15 cellular contexts compared by ENCODE assay signal in the genomic region with DNA sequence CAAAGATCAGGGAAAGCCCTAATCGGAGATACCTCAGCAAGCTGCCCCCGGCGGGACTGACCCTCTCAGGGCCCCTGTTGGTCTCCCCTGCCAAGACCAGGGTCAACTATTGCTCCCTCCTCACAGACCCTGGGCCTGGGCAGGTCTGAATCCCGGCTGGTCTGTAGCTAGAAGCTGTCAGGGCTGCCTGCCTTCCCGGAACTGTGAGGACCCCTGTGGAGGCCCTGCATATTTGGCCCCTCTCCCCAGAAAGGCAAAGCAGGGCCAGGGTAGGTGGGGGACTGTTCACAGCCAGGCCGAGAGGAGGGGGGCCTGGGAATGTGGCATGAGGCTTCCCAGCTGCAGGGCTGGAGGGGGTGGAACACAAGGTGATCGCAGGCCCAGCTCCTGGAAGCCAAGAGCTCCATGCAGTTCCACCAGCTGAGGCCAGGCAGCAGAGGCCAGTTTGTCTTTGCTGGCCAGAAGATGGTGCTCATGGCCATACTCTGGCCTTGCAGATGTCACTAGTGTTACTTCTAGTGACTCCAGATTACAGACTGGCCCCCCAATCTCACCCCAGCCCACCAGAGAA. TPM values are rescaled to one million over a fixed set of nuclear protein-coding genes. Genes with fewer than 3 reads are reported as not detected.
DNase-seq lines count a peak whose midpoint lies in the region; ATAC-seq, FAIRE-seq and TF ChIP-seq lines count a peak whose summit lies in the region.
"Had no signal": no experiment of that assay in that cellular context is flagged by ENCODE, and none has a peak within 500 bp of the region (broad histone marks: within the 10 kb centered on the region; RNA-seq: fewer than 3 reads in every experiment).

No MANE protein-coding gene starts in this region.

- peaks cover 53% of the 10 kb centered on the region for H3K4me1 Mint-ChIP-seq in brain
- H3K4me1 Mint-ChIP-seq in CD8-positive, alpha-beta T cell (ENCODE audit: low read depth): peaks cover 7% of the 10 kb centered on the region

- H3K27ac Mint-ChIP-seq in brain: peak overlapping the region in 4 of 5 experiments; percentile 20 to 89 (median 74)
- no peak overlapping the region for H3K27ac Mint-ChIP-seq in CD8-positive, alpha-beta T cell
- H3K27ac Mint-ChIP-seq: activated naive CD8-positive, alpha-beta T cell; T-helper 1 cell treated with Interleukin-12 subunit alpha and Interleukin-12 subunit beta and Interleukin-4 antibody, amounts not matched to agents 30 μg/mL and 1 μg/mL, for 36 hours had no signal

- no peak for TF ChIP-seq POLR2A in HCT116 (IDR thresholded peaks at IDR 0.05; ENCODE audit: borderline replicate concordance, extremely low read depth, insufficient read depth, insufficient read length)

- ATAC-seq in HCT116: no peak
- ATAC-seq in CD8-positive, alpha-beta T cell: no peak

- H3K79me2 ChIP-seq in HCT116 (ENCODE audit: insufficient read depth, low read length): no peaks in the 10 kb centered on the region

- no peaks in the 10 kb centered on the region for H4K20me1 ChIP-seq in HCT116 (ENCODE audit: insufficient read depth)

- FAIRE-seq in kidney (lab: Jason Lieb, UNC): no peak
- FAIRE-seq in HTR-8/SVneo (lab: Jason Lieb, UNC): no peak
- FAIRE-seq: endometrium had no signal

- H3K9ac ChIP-seq in HCT116 (ENCODE audit: low read length): no peak overlapping the region
- no peak overlapping the region for H3K9ac ChIP-seq in kidney (ENCODE audit: low read length in 2 of 2)

- H3K9me3 Mint-ChIP-seq in brain: peaks cover 6 to 14% (median 12%) of the 10 kb centered on the region in 5 experiments
- no peaks in the 10 kb centered on the region for H3K9me3 Mint-ChIP-seq in CD8-positive, alpha-beta T cell

- no peak overlapping the region for H3K4me2 ChIP-seq in HCT116 (ENCODE audit: low read length)

- DNase-seq in AG04449 (ENCODE audit: low read depth, low spot score): peak; percentile 10
- no peak for DNase-seq in HCT116 (ENCODE audit: low read depth, low spot score)
- DNase-seq in kidney: peak; percentile 73
- no peak for DNase-seq in NCI-H2171 treated with DMSO at 0.1 percent for 48 hours (lab: John Stamatoyannopoulos, UW)
- DNase-seq in CD8-positive, alpha-beta T cell: no peak
- DNase-seq in HTR-8/SVneo (ENCODE audit: insufficient read length, low spot score): no peak
- DNase-seq in T-helper 1 cell: no peak
- DNase-seq: activated CD8-positive, alpha-beta memory T cell treated with anti-CD3 and anti-CD28 coated beads for 24 hours; NCI-H1105; stimulated activated CD4-positive, alpha-beta T cell treated with anti-CD3 and anti-CD28 coated beads, Interleukin-4, amount 100 ng/mL, for 24 hours had no signal

- peaks cover 8% of the 10 kb centered on the region for H3K27me3 Mint-ChIP-seq in brain
- no peaks in the 10 kb centered on the region for H3K27me3 Mint-ChIP-seq in CD8-positive, alpha-beta T cell (ENCODE audit: low read depth)
- H3K27me3 Mint-ChIP-seq: activated naive CD8-positive, alpha-beta T cell had no signal

- H3K4me3 ChIP-seq in AG04449 (ENCODE audit: low read depth, low read length): no peak overlapping the region
- no peak overlapping the region for H3K4me3 ChIP-seq in HCT116 (replicated peaks in 1 of 2; ENCODE audit: low read depth in 1 of 2, low read length in 2 of 2)
- H3K4me3 ChIP-seq in kidney (ENCODE audit: low read length in 2 of 2): no peak overlapping the region
- H3K4me3 ChIP-seq in CD8-positive, alpha-beta T cell (ENCODE audit: low read depth, low read length): no peak overlapping the region

- TF ChIP-seq CTCF in AG04449 (IDR thresholded peaks at IDR 0.05; ENCODE audit: insufficient read depth, low read length, missing control alignments) (peak; percentile 49), HCT116 (IDR thresholded peaks at IDR 0.05 in 2 of 3, conservative IDR thresholded peaks at IDR 0.05 in 1 of 3; ENCODE audit: borderline replicate concordance in 1 of 3, insufficient read depth in 1 of 3, low read depth in 2 of 3, low read length in 2 of 3) (no peak), brain (conservative IDR thresholded peaks at IDR 0.05) (peak; percentile 37 to 49), kidney (IDR thresholded peaks at IDR 0.05; ENCODE audit: borderline replicate concordance, extremely low read depth, insufficient read depth) (peak; percentile 28)
- TF ChIP-seq CTCF in CD8-positive, alpha-beta T cell (IDR thresholded peaks at IDR 0.05): no peak

- RAD21 ChIA-PET in HCT116 (lab: Charles Lee; ENCODE audit: low non-redundant PET in 1 of 2, low total read pairs in 2 of 2, uncharacterized antibody in 2 of 2, unreplicated experiment in 2 of 2): interaction anchor here in 1 of 2 experiments (0.6 kb wide), 1 partner anchor 142 kb away, joined by 6 read pairs; no protein-coding TSS in a partner anchor

- H3K4me3 Mint-ChIP-seq in brain: no peak overlapping the region
- no peak overlapping the region for H3K4me3 Mint-ChIP-seq in CD8-positive, alpha-beta T cell
- H3K4me3 Mint-ChIP-seq: activated naive CD8-positive, alpha-beta T cell; T-helper 1 cell treated with Interleukin-12 subunit alpha and Interleukin-12 subunit beta and Interleukin-4 antibody, amounts not matched to agents 30 μg/mL and 1 μg/mL, for 36 hours had no signal

- H3K9me3 ChIP-seq in HCT116 (ENCODE audit: control insufficient read depth in 1 of 2, insufficient read depth in 1 of 2, low read depth in 1 of 2, low read length in 2 of 2): no peaks in the 10 kb centered on the region; a peak in 1 of 4 replicates
- H3K9me3 ChIP-seq in kidney (ENCODE audit: control insufficient read depth in 1 of 2, low read length in 2 of 2): no peaks in the 10 kb centered on the region
- no peaks in the 10 kb centered on the region for H3K9me3 ChIP-seq in CD8-positive, alpha-beta T cell (ENCODE audit: low read length)
- H3K9me3 ChIP-seq: neutrophil had no signal

- H3K9me2 ChIP-seq in HCT116 (ENCODE audit: insufficient read depth): no peaks in the 10 kb centered on the region

- no peaks in the 10 kb centered on the region for H3K27me3 ChIP-seq in HCT116 (ENCODE audit: insufficient read depth, low read length)
- H3K27me3 ChIP-seq in CD8-positive, alpha-beta T cell (ENCODE audit: insufficient read depth, low read length): no peaks in the 10 kb centered on the region
- H3K27me3 ChIP-seq: neutrophil had no signal

- BruUV-seq in HCT116 (replicated peaks; lab: Mats Ljungman, UMichigan): no TSS peak

- intact Hi-C loops in HCT116 (cut with micrococcal nuclease) (loop anchor here (2.0 kb wide), 1 partner anchor 120 kb away; no protein-coding TSS in a partner anchor), kidney (cut with DNase I) (loop anchor here (5.0 kb wide), 1 partner anchor 209 kb away; no protein-coding TSS in a partner anchor)
- intact Hi-C loops in CD8-positive, alpha-beta T cell (cut with DNase I, micrococcal nuclease): no loop called here

- H3K27ac ChIP-seq in HCT116 (ENCODE audit: low read depth, low read length) (no peak overlapping the region), kidney (ENCODE audit: low read depth in 2 of 2, low read length in 2 of 2) (no peak overlapping the region)
- H3K27ac ChIP-seq in CD8-positive, alpha-beta T cell (ENCODE audit: low read depth, low read length): no peak overlapping the region
- H3K27ac ChIP-seq: neutrophil had no signal

- no peak overlapping the region for H2AFZ ChIP-seq in HCT116 (ENCODE audit: low read depth, low read length, poor library complexity, severe bottlenecking)

- TF ChIP-seq RAD21 in HCT116 (IDR thresholded peaks at IDR 0.05; ENCODE audit: low read depth): peak; percentile 35; the same call in 1 of the 2 replicates

- peaks cover 4% of the 10 kb centered on the region for H3K36me3 Mint-ChIP-seq in brain
- no peaks in the 10 kb centered on the region for H3K36me3 Mint-ChIP-seq in CD8-positive, alpha-beta T cell
- H3K36me3 Mint-ChIP-seq: activated naive CD8-positive, alpha-beta T cell had no signal

- H3K36me3 ChIP-seq in HCT116 (ENCODE audit: control insufficient read depth in 1 of 2, insufficient read depth in 2 of 2, low read length in 2 of 2) (no peaks in the 10 kb centered on the region), kidney (ENCODE audit: control insufficient read depth in 1 of 2, insufficient read depth in 2 of 2, low read length in 2 of 2) (no peaks in the 10 kb centered on the region)
- no peaks in the 10 kb centered on the region for H3K36me3 ChIP-seq in CD8-positive, alpha-beta T cell (ENCODE audit: insufficient read depth, low read length)
- H3K36me3 ChIP-seq: neutrophil had no signal

- CTCF ChIA-PET in AG04449 (lab: Yijun Ruan, JAX) (interaction anchor here (0.6 to 12.7 kb wide), 22 partner anchors 10 to 448 kb away, joined by 3 to 496 read pairs (median 4); a partner anchor contains a TSS), HCT116 (lab: Charles Lee) (interaction anchor here (1.0 to 1.6 kb wide), 2 partner anchors 97 to 202 kb away, joined by 3 to 7 read pairs; no protein-coding TSS in a partner anchor)
- CTCF ChIA-PET in CD8-positive, alpha-beta T cell (lab: Charles Lee): interaction anchor here (1.1 to 12.5 kb wide), 5 partner anchors 8 to 300 kb away, joined by 3 to 215 read pairs (median 10); no protein-coding TSS in a partner anchor

- peaks cover 13 to 37% of the 10 kb centered on the region in 2 experiments; a peak in 3 of 4 replicates for H3K4me1 ChIP-seq in HCT116 (ENCODE audit: control insufficient read depth in 1 of 2, insufficient read depth in 2 of 2, low read length in 2 of 2)
- peaks cover 0 to 4% of the 10 kb centered on the region in 2 donors for H3K4me1 ChIP-seq in kidney (ENCODE audit: control insufficient read depth in 1 of 2, insufficient read depth in 1 of 2, low read depth in 1 of 2, low read length in 2 of 2)
- H3K4me1 ChIP-seq in CD8-positive, alpha-beta T cell (ENCODE audit: insufficient read depth, low read length): no peaks in the 10 kb centered on the region

- POLR2A ChIA-PET in AG04449 (lab: Yijun Ruan, JAX) (interaction anchor here (0.6 to 0.9 kb wide), 2 partner anchors 201 to 202 kb away, joined by 3 read pairs; no protein-coding TSS in a partner anchor), HCT116 (lab: Charles Lee) (no interaction called here)
- POLR2A ChIA-PET in CD8-positive, alpha-beta T cell (lab: Charles Lee): no interaction called here

TF ChIP-seq in HCT116, 20 proteins besides CTCF, POLR2A, EP300 and RAD21 (continues in another document):
- TF ChIP-seq SP1 (IDR thresholded peaks at IDR 0.05; ENCODE audit: low read depth) (no peak), POLR2AphosphoS5 (IDR thresholded peaks at IDR 0.05; ENCODE audit: low read depth, low read length) (no peak)
- TF ChIP-seq, protein P1, sequence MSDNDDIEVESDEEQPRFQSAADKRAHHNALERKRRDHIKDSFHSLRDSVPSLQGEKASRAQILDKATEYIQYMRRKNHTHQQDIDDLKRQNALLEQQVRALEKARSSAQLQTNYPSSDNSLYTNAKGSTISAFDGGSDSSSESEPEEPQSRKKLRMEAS (IDR thresholded peaks at IDR 0.05): no peak

RNA-seq across cellular contexts. Expression of a gene that starts 24.1 kb away (rescaled TPM):
- total RNA-seq in HCT116 (2021; ENCODE audit: unreplicated experiment) (not detected), kidney (not detected)
- polyA plus RNA-seq in HCT116 (2012): 0.05 TPM in 1 of 2 replicates, not detected in the other
- polyA plus RNA-seq in brain (ENCODE audit: insufficient read depth, low read depth, low replicate concordance) (not detected), kidney (ENCODE audit: insufficient read depth, low read depth, low replicate concordance) (1.9 TPM)
- not detected for total RNA-seq in CD8-positive, alpha-beta T cell

RNA-seq across cellular contexts. Expression of a gene that starts 54.6 kb away (rescaled TPM):
- total RNA-seq in HCT116 (2021; ENCODE audit: unreplicated experiment): 69.4 TPM
- polyA plus RNA-seq in HCT116 (2012): 38.4 and 43.4 TPM in 2 replicates
- 61.3 TPM for polyA plus RNA-seq in brain (ENCODE audit: insufficient read depth, low read depth, low replicate concordance)
- 105 TPM for total RNA-seq in kidney
- polyA plus RNA-seq in kidney (ENCODE audit: insufficient read depth, low read depth, low replicate concordance): 13.5 TPM
- 10 to 100 TPM; 14.5 to 15.5 TPM for total RNA-seq in CD8-positive, alpha-beta T cell

Comparison
In these comparisons a context has a peak if more than half of its experiments do, and no peak if none do; other contexts are left out.
1. DNase-seq: peak in AG04449 (single experiment) and kidney (single experiment); none in HCT116 (single experiment), NCI-H2171 treated with DMSO at 0.1 percent for 48 hours (single experiment), CD8-positive, alpha-beta T cell (0 of 7), HTR-8/SVneo (single experiment) and T-helper 1 cell (0 of 5).
2. CTCF ChIP-seq: peak in AG04449 (single experiment), brain (2 of 2) and kidney (single experiment); none in HCT116 (0 of 3) and CD8-positive, alpha-beta T cell (single experiment).
3. intact Hi-C loops: an anchor here in HCT116 (2.0 kb wide) and kidney (5.0 kb wide); none called in CD8-positive, alpha-beta T cell.